ENCODE assay signal across 14 cellular contexts in genomic region chr7:50832744-50833143, GRCh38. TPM values are rescaled to one million over a fixed set of nuclear protein-coding genes. Genes with fewer than 3 reads are reported as not detected.
DNase-seq lines count a peak whose midpoint lies in the region; ATAC-seq, FAIRE-seq and TF ChIP-seq lines count a peak whose summit lies in the region.
"Had no signal": no experiment of that assay in that cellular context is flagged by ENCODE, and none has a peak within 500 bp of the region (broad histone marks: within the 10 kb centered on the region; RNA-seq: fewer than 3 reads in every experiment).

No MANE protein-coding gene starts in this region.

- no peak for ATAC-seq in GM18505 (IDR thresholded peaks at IDR 0.05; ENCODE audit: unreplicated experiment)
- ATAC-seq: left ventricle myocardium superior had no signal

- POLR2A ChIA-PET in PC-9 (lab: Charles Lee; ENCODE audit: unreplicated experiment), result interaction anchor here (0.7 kb wide), 1 partner anchor 11 kb away, joined by 3 read pairs; no protein-coding TSS in a partner anchor

- H3K4ac ChIP-seq in H9 (ENCODE audit: low read depth, low read length), result no peak overlapping the region

- H2BK20ac ChIP-seq in H9 (ENCODE audit: low read depth, low read length, poor library complexity, severe bottlenecking), result no peak overlapping the region

- H3K9ac ChIP-seq in H9 (ENCODE audit: extremely low read depth, insufficient read length, low read length), result no peak overlapping the region
- H3K9ac ChIP-seq: BLaER1 had no signal

- TF ChIP-seq CTCF in PC-9 (conservative IDR thresholded peaks at IDR 0.05), result no peak
- TF ChIP-seq CTCF in bronchial epithelial cell (IDR thresholded peaks at IDR 0.05; ENCODE audit: insufficient read depth, low read length, severe bottlenecking), result no peak
- no peak for TF ChIP-seq CTCF in H9 (conservative IDR thresholded peaks at IDR 0.05)

- no peak overlapping the region for H4K8ac ChIP-seq in H9 (replicated peaks; ENCODE audit: insufficient read length, low read depth, low read length)

- no peak overlapping the region for H4K91ac ChIP-seq in H9 (ENCODE audit: insufficient read length, low read depth, low read length)

- H3K4me2 ChIP-seq in PC-9 (peak overlapping the region; percentile 37), H9 (ENCODE audit: insufficient read depth, insufficient read length, low read length) (no peak overlapping the region)
- H3K4me2 ChIP-seq: BLaER1 had no signal

- no peak overlapping the region for H2BK12ac ChIP-seq in H9 (ENCODE audit: insufficient read length, low read depth, low read length)

- peaks cover 43% of the 10 kb centered on the region for H3K27me3 Mint-ChIP-seq in activated naive CD4-positive, alpha-beta T cell treated with anti-CD3 and anti-CD28 coated beads, Interleukin-2, amount 10 ng/mL, durations not matched to agents 7 days and 5 days
- H3K27me3 Mint-ChIP-seq in H9 (ENCODE audit: low read depth), result peaks cover 10% of the 10 kb centered on the region

- intact Hi-C loops in PC-9 (cut with micrococcal nuclease; ENCODE audit: unreplicated experiment), result loop anchor here (1.0 to 5.0 kb wide), 2 partner anchors 40 to 301 kb away; no protein-coding TSS in a partner anchor

- no peak overlapping the region for H2AK5ac ChIP-seq in H9 (ENCODE audit: insufficient read length, low read length)

- H3K36me3 ChIP-seq in PC-9 (ENCODE audit: low read depth) (no peaks in the 10 kb centered on the region), bronchial epithelial cell (ENCODE audit: control insufficient read depth, insufficient read depth, low read length) (no peaks in the 10 kb centered on the region)
- H3K36me3 ChIP-seq: BLaER1, cardiac muscle cell, ovary had no signal

- H3K9me3 ChIP-seq in PC-9 (ENCODE audit: insufficient read depth, low read depth) (no peaks in the 10 kb centered on the region; the same call in 1 of the 2 replicates), H9 (ENCODE audit: control insufficient read depth, low read depth, low read length) (no peaks in the 10 kb centered on the region)
- H3K9me3 ChIP-seq: BLaER1, ovary had no signal

- DNase-seq in activated naive CD4-positive, alpha-beta T cell treated with anti-CD3 and anti-CD28 coated beads, Interleukin-2, amount 10 ng/mL, durations not matched to agents 7 days and 5 days, result peak; percentile 32
- DNase-seq in activated naive CD4-positive, alpha-beta T cell treated with Interleukin-2 at 50 U/mL for 16 hours, result no peak
- DNase-seq in PC-9 (peak; percentile 61 to 98), bronchial epithelial cell (ENCODE audit: low read depth) (peak; percentile 94), H9 (no peak), midbrain (lab: John Stamatoyannopoulos, UW) (no peak)
- peak; percentile 5 to 13 for DNase-seq in stimulated activated CD8-positive, alpha-beta memory T cell treated with anti-CD3 and anti-CD28 coated beads, Interleukin-15, amount 100 ng/mL, for 48 hours (ENCODE audit: low read depth in 2 of 2)
- DNase-seq: left ventricle myocardium superior, ovary had no signal

- H3K79me2 ChIP-seq in PC-9 (ENCODE audit: low read depth), result no peaks in the 10 kb centered on the region
- H3K79me2 ChIP-seq in H9 (ENCODE audit: insufficient read depth, low read length), result no peaks in the 10 kb centered on the region

- H4K5ac ChIP-seq in H9 (ENCODE audit: insufficient read length, low read depth, low read length), result no peak overlapping the region

- H2BK120ac ChIP-seq in H9 (ENCODE audit: low read depth, low read length, poor library complexity, severe bottlenecking), result no peak overlapping the region

- H3K9me3 Mint-ChIP-seq in activated naive CD4-positive, alpha-beta T cell treated with anti-CD3 and anti-CD28 coated beads, Interleukin-2, amount 10 ng/mL, durations not matched to agents 7 days and 5 days, result no peaks in the 10 kb centered on the region
- 0 out of 5 replicates have a peak, but pooled peaks cover 0 to 2% of the 10 kb centered on the region in 2 experiments for H3K9me3 Mint-ChIP-seq in H9
- H3K9me3 Mint-ChIP-seq: type B pancreatic cell had no signal

- H3K4me1 ChIP-seq in PC-9 (replicated peaks; ENCODE audit: insufficient read depth), result peaks cover 49% of the 10 kb centered on the region
- H3K4me1 ChIP-seq in H9 (ENCODE audit: insufficient read depth, low read length), result no peaks in the 10 kb centered on the region
- H3K4me1 ChIP-seq: BLaER1 had no signal

- no peaks in the 10 kb centered on the region for H3K9me2 ChIP-seq in PC-9 (ENCODE audit: insufficient read depth)

- no peak overlapping the region for H2BK5ac ChIP-seq in H9 (ENCODE audit: insufficient read length, low read length)

- CTCF ChIA-PET in activated naive CD4-positive, alpha-beta T cell treated with anti-CD3 and anti-CD28 coated beads, Interleukin-2, amount 10 ng/mL, durations not matched to agents 7 days and 5 days (lab: Charles Lee), result interaction anchor here (0.6 kb wide), 1 partner anchor 222 kb away, joined by 3 read pairs; no protein-coding TSS in a partner anchor
- CTCF ChIA-PET in PC-9 (lab: Charles Lee), result no interaction called here

- no TSS peak for BruUV-seq in PC-9 (replicated peaks; lab: Mats Ljungman, UMichigan)

- H3K4me3 Mint-ChIP-seq in activated naive CD4-positive, alpha-beta T cell treated with anti-CD3 and anti-CD28 coated beads, Interleukin-2, amount 10 ng/mL, durations not matched to agents 7 days and 5 days, result no peak overlapping the region
- no peak overlapping the region for H3K4me3 Mint-ChIP-seq in H9
- H3K4me3 Mint-ChIP-seq: type B pancreatic cell had no signal

- H3K36me3 Mint-ChIP-seq in activated naive CD4-positive, alpha-beta T cell treated with anti-CD3 and anti-CD28 coated beads, Interleukin-2, amount 10 ng/mL, durations not matched to agents 7 days and 5 days, result no peaks in the 10 kb centered on the region
- H3K36me3 Mint-ChIP-seq in H9 (ENCODE audit: insufficient read depth in 1 of 3, low read depth in 3 of 3), result no peaks in the 10 kb centered on the region; a peak in 2 of 7 replicates
- H3K36me3 Mint-ChIP-seq: type B pancreatic cell had no signal

- H3K4me3 ChIP-seq in PC-9 (no peak overlapping the region), bronchial epithelial cell (ENCODE audit: low read depth, low read length) (no peak overlapping the region)
- H3K4me3 ChIP-seq: BLaER1, cardiac muscle cell, ovary had no signal

- no peak overlapping the region for H3K23ac ChIP-seq in H9 (ENCODE audit: insufficient read length, low read depth, low read length)

- TF ChIP-seq POLR2A in GM18505 (IDR thresholded peaks at IDR 0.05; ENCODE audit: borderline replicate concordance, extremely low read depth, insufficient read depth, insufficient read length), result no peak

- H3K27me3 ChIP-seq in PC-9 (ENCODE audit: insufficient read depth, low read depth) (no peaks in the 10 kb centered on the region), bronchial epithelial cell (ENCODE audit: control insufficient read depth, insufficient read depth, low read length) (peaks cover 2% of the 10 kb centered on the region), H9 (ENCODE audit: insufficient read depth, low read length) (no peaks in the 10 kb centered on the region)
- H3K27me3 ChIP-seq: BLaER1, cardiac muscle cell, ovary had no signal

- no peaks in the 10 kb centered on the region for H4K20me1 ChIP-seq in PC-9 (ENCODE audit: insufficient read depth)
- no peaks in the 10 kb centered on the region for H4K20me1 ChIP-seq in H9 (ENCODE audit: control insufficient read depth, insufficient read depth, insufficient read length)
- H4K20me1 ChIP-seq: BLaER1 had no signal

- no peak overlapping the region for H2BK15ac ChIP-seq in H9 (ENCODE audit: low read depth, low read length)

- peaks cover 20% of the 10 kb centered on the region for H3K4me1 Mint-ChIP-seq in activated naive CD4-positive, alpha-beta T cell treated with anti-CD3 and anti-CD28 coated beads, Interleukin-2, amount 10 ng/mL, durations not matched to agents 7 days and 5 days
- no peaks in the 10 kb centered on the region for H3K4me1 Mint-ChIP-seq in H9

- no CpG with 5 or more reads among the region's 3 CpGs for WGBS in H9 (ENCODE audit: extremely low coverage, insufficient read length, low lambda C conversion rate)

- H3T11ph ChIP-seq in H9 (ENCODE audit: low read length), result no peak overlapping the region

- no peak overlapping the region for H3K18ac ChIP-seq in H9 (ENCODE audit: insufficient read length, low read depth, low read length)

- FAIRE-seq in bronchial epithelial cell (lab: Jason Lieb, UNC), result peak; percentile 89
- FAIRE-seq: HTR-8/SVneo had no signal

- no peak overlapping the region for H2AFZ ChIP-seq in PC-9
- no peak overlapping the region for H2AFZ ChIP-seq in H9 (ENCODE audit: low read length)

- H3K14ac ChIP-seq in H9 (ENCODE audit: insufficient read depth, low read length), result no peak overlapping the region

- H3K27ac ChIP-seq in PC-9 (peak overlapping the region; percentile 49), H9 (ENCODE audit: insufficient read length, low read depth, low read length) (no peak overlapping the region)
- H3K27ac ChIP-seq: BLaER1, cardiac muscle cell, ovary had no signal

- peak overlapping the region; percentile 35 for H3K27ac Mint-ChIP-seq in activated naive CD4-positive, alpha-beta T cell treated with anti-CD3 and anti-CD28 coated beads, Interleukin-2, amount 10 ng/mL, durations not matched to agents 7 days and 5 days
- no peak overlapping the region for H3K27ac Mint-ChIP-seq in H9
- H3K27ac Mint-ChIP-seq: type B pancreatic cell had no signal

- no peaks in the 10 kb centered on the region for H3K79me1 ChIP-seq in H9 (ENCODE audit: insufficient read depth, low read depth, low read length, poor library complexity, severe bottlenecking)

- no peaks in the 10 kb centered on the region for H3K23me2 ChIP-seq in H9 (ENCODE audit: insufficient read length, low read depth, low read length, poor library complexity, severe bottlenecking)

- peaks cover 28% of the 10 kb centered on the region for H3F3A ChIP-seq in PC-9 (ENCODE audit: insufficient read depth, low read depth)

- no peak overlapping the region for H3K56ac ChIP-seq in H9 (ENCODE audit: insufficient read length, low read depth, low read length)

RNA-seq across cellular contexts. Expression of gene GRB10, which starts 50.0 kb away (rescaled TPM):
- total RNA-seq in PC-9 (2021) (47.9 and 55.8 TPM in 2 replicates), bronchial epithelial cell (65.9 and 67.7 TPM in 2 replicates), H9 (2021) (106 and 108 TPM in 2 replicates)

Comparison
In these comparisons a context has a peak if more than half of its experiments do, and no peak if none do; other contexts are left out.
1. DNase-seq: peak in activated naive CD4-positive, alpha-beta T cell treated with anti-CD3 and anti-CD28 coated beads, Interleukin-2, amount 10 ng/mL, durations not matched to agents 7 days and 5 days (single experiment), PC-9 (2 of 2), bronchial epithelial cell (single experiment) and stimulated activated CD8-positive, alpha-beta memory T cell treated with anti-CD3 and anti-CD28 coated beads, Interleukin-15, amount 100 ng/mL, for 48 hours (2 of 2); none in activated naive CD4-positive, alpha-beta T cell treated with Interleukin-2 at 50 U/mL for 16 hours (single experiment), H9 (single experiment) and midbrain (single experiment).